Comparison of ENCODE assay signal across 16 cellular contexts in genomic region chr9:18795947-18796705, GRCh38.
DNase-seq lines count a peak whose midpoint lies in the region; ATAC-seq and TF ChIP-seq lines count a peak whose summit lies in the region.
"Had no signal": no experiment of that assay in that cellular context is flagged by ENCODE, and none has a peak within 500 bp of the region (broad histone marks: within the 10 kb centered on the region; RNA-seq: fewer than 3 reads in every experiment).

No MANE protein-coding gene starts in this region.

- H3K4me3 Mint-ChIP-seq in nephron: no peak overlapping the region
- H3K4me3 Mint-ChIP-seq: immature natural killer cell had no signal

- H3K4me1 Mint-ChIP-seq in nephron: peaks cover 16% of the 10 kb centered on the region
- H3K4me1 Mint-ChIP-seq: immature natural killer cell had no signal

- no peak overlapping the region for H3K9ac ChIP-seq in Karpas-422 (ENCODE audit: low read length)
- H3K9ac ChIP-seq: BLaER1 treated with 17β-estradiol and CSF1 and Interleukin-3, amounts not matched to agents 10 nM and 100 nM had no signal

- peak; percentile 81 for DNase-seq in AG20443 (ENCODE audit: low spot score)
- DNase-seq in LHCN-M2 (ENCODE audit: low read depth): peak; percentile 84
- peak; percentile 48 for DNase-seq in epidermal melanocyte (ENCODE audit: insufficient read length, low spot score)
- no peak for DNase-seq in stimulated activated CD4-positive, alpha-beta T cell treated with anti-CD3 and anti-CD28 coated beads, Interleukin-4, amount 100 ng/mL, for 1 hour
- DNase-seq in Karpas-422: no peak
- DNase-seq: activated CD4-positive, alpha-beta T cell treated with anti-CD3 and anti-CD28 coated beads, Interleukin-2, amount 50 U/mL, for 4 hours; activated T-cell treated with anti-CD3 and anti-CD28 coated beads, Interleukin-2, amount 50 U/mL, for 48 hours; immature natural killer cell; mesendoderm; NCI-H2029; stimulated activated CD4-positive, alpha-beta T cell treated with anti-CD3 and anti-CD28 coated beads, Interleukin-15, amount 100 ng/mL, for 24 hours had no signal

- H4K20me1 ChIP-seq in Karpas-422 (ENCODE audit: insufficient read depth, low read depth, low read length): no peaks in the 10 kb centered on the region
- H4K20me1 ChIP-seq: BLaER1 treated with 17β-estradiol and CSF1 and Interleukin-3, amounts not matched to agents 10 nM and 100 nM had no signal

- no peaks in the 10 kb centered on the region for H3K36me3 ChIP-seq in Karpas-422 (ENCODE audit: insufficient read depth, low read length)
- H3K36me3 ChIP-seq: adrenal gland; BLaER1 treated with 17β-estradiol and CSF1 and Interleukin-3, amounts not matched to agents 10 nM and 100 nM had no signal

- TF ChIP-seq CTCF in nephron (IDR thresholded peaks at IDR 0.05; ENCODE audit: unreplicated experiment in 3 of 3): no peak

- no peaks in the 10 kb centered on the region for H3K9me3 ChIP-seq in Karpas-422 (ENCODE audit: low read length)
- H3K9me3 ChIP-seq: adrenal gland; BLaER1 treated with 17β-estradiol and CSF1 and Interleukin-3, amounts not matched to agents 10 nM and 100 nM had no signal

- H3K27ac Mint-ChIP-seq in nephron: peak overlapping the region in 2 of 3 experiments; percentile 13 to 40
- H3K27ac Mint-ChIP-seq: immature natural killer cell had no signal

- no peak for ATAC-seq in HG02763 (IDR thresholded peaks at IDR 0.05; ENCODE audit: unreplicated experiment)
- no peak for ATAC-seq in HG03025 (IDR thresholded peaks at IDR 0.05; ENCODE audit: low FRiP score, unreplicated experiment)

- no peak overlapping the region for H3K4me2 ChIP-seq in Karpas-422 (ENCODE audit: low read depth, low read length, poor library complexity, severe bottlenecking)
- H3K4me2 ChIP-seq: BLaER1 treated with 17β-estradiol and CSF1 and Interleukin-3, amounts not matched to agents 10 nM and 100 nM had no signal

- H3K27ac ChIP-seq in Karpas-422 (ENCODE audit: low read length): no peak overlapping the region
- H3K27ac ChIP-seq: adrenal gland; BLaER1 treated with 17β-estradiol and CSF1 and Interleukin-3, amounts not matched to agents 10 nM and 100 nM had no signal

- H3K9me2 ChIP-seq in Karpas-422 (replicated peaks; ENCODE audit: insufficient read depth, low read length): no peaks in the 10 kb centered on the region

- no peaks in the 10 kb centered on the region for H3K27me3 Mint-ChIP-seq in nephron (ENCODE audit: low read depth)

- no peaks in the 10 kb centered on the region for H3K9me3 Mint-ChIP-seq in nephron
- H3K9me3 Mint-ChIP-seq: immature natural killer cell had no signal

- H3K4me3 ChIP-seq in Karpas-422 (ENCODE audit: low read length): no peak overlapping the region
- H3K4me3 ChIP-seq: adrenal gland; BLaER1 treated with 17β-estradiol and CSF1 and Interleukin-3, amounts not matched to agents 10 nM and 100 nM had no signal

- no peaks in the 10 kb centered on the region for H3K4me1 ChIP-seq in Karpas-422 (ENCODE audit: low read length)
- H3K4me1 ChIP-seq: adrenal gland had no signal

- H3K79me2 ChIP-seq in Karpas-422 (ENCODE audit: low read length): no peaks in the 10 kb centered on the region

- H2AFZ ChIP-seq in Karpas-422 (ENCODE audit: low read length): no peak overlapping the region

- peaks cover 18% of the 10 kb centered on the region for H3K36me3 Mint-ChIP-seq in nephron (ENCODE audit: low read depth)
- H3K36me3 Mint-ChIP-seq: immature natural killer cell had no signal

- no peaks in the 10 kb centered on the region for H3K27me3 ChIP-seq in Karpas-422 (ENCODE audit: low read length)
- H3K27me3 ChIP-seq: adrenal gland; BLaER1 treated with 17β-estradiol and CSF1 and Interleukin-3, amounts not matched to agents 10 nM and 100 nM had no signal

Comparison
In these comparisons a context has a peak if more than half of its experiments do, and no peak if none do; other contexts are left out.
1. DNase-seq: peak in AG20443 (single experiment), LHCN-M2 (single experiment) and epidermal melanocyte (single experiment); none in stimulated activated CD4-positive, alpha-beta T cell treated with anti-CD3 and anti-CD28 coated beads, Interleukin-4, amount 100 ng/mL, for 1 hour (single experiment) and Karpas-422 (single experiment).